Comparison of ENCODE assay signal across 17 cellular contexts in genomic region chr2:102290594-102290993, GRCh38. TPM values are rescaled to one million over a fixed set of nuclear protein-coding genes. Genes with fewer than 3 reads are reported as not detected.
DNase-seq lines count a peak whose midpoint lies in the region; ATAC-seq, FAIRE-seq and TF ChIP-seq lines count a peak whose summit lies in the region.
"Had no signal": no experiment of that assay in that cellular context is flagged by ENCODE, and none has a peak within 500 bp of the region (broad histone marks: within the 10 kb centered on the region; RNA-seq: fewer than 3 reads in every experiment).

No MANE protein-coding gene starts in this region.

- no peaks in the 10 kb centered on the region for H3K36me3 ChIP-seq in IMR-90 (ENCODE audit: control insufficient read depth, insufficient read depth, low read length)
- no peaks in the 10 kb centered on the region for H3K36me3 ChIP-seq in neutrophil
- H3K36me3 ChIP-seq in brain microvascular endothelial cell (replicated peaks): no peaks in the 10 kb centered on the region
- H3K36me3 ChIP-seq: BE2C had no signal

- H4K5ac ChIP-seq in IMR-90 (ENCODE audit: low read depth, low read length): no peak overlapping the region

- H3K79me1 ChIP-seq in IMR-90 (ENCODE audit: low read depth in 1 of 2, low read length in 2 of 2): no peaks in the 10 kb centered on the region

- no peaks in the 10 kb centered on the region for H4K20me1 ChIP-seq in IMR-90 (ENCODE audit: insufficient read depth, low read length)

- H3K56ac ChIP-seq in IMR-90 (ENCODE audit: extremely low read depth, insufficient read depth, low read length): no peak overlapping the region

- H2BK5ac ChIP-seq in IMR-90 (ENCODE audit: low read depth, low read length, poor library complexity, severe bottlenecking): no peak overlapping the region

- CTCF ChIA-PET in IMR-90 (lab: Yijun Ruan, JAX): interaction anchor here (1.1 kb wide), 1 partner anchor 11 kb away, joined by 3 read pairs; no protein-coding TSS in a partner anchor

- H3K9me1 ChIP-seq in IMR-90 (ENCODE audit: insufficient read depth, low read length): peaks cover 3% of the 10 kb centered on the region

- no peak overlapping the region for H3K4ac ChIP-seq in IMR-90 (ENCODE audit: low read depth, low read length)

- H3K4me2 ChIP-seq in IMR-90 (ENCODE audit: low read depth, low read length): no peak overlapping the region
- H3K4me2 ChIP-seq: A549 had no signal

- POLR2A ChIA-PET in IMR-90 (lab: Charles Lee; ENCODE audit: unreplicated experiment): no interaction called here

- H2AK5ac ChIP-seq in IMR-90 (ENCODE audit: low read depth, low read length): no peak overlapping the region

- no peak overlapping the region for H3K14ac ChIP-seq in IMR-90 (replicated peaks; ENCODE audit: low read depth, low read length)

- H3K27ac ChIP-seq in IMR-90 (ENCODE audit: insufficient read depth, low read length) (no peak overlapping the region), neutrophil (peak overlapping the region; percentile 84), brain microvascular endothelial cell (no peak overlapping the region)
- H3K27ac ChIP-seq: A549, C4-2B had no signal

- no peak overlapping the region for H3K18ac ChIP-seq in IMR-90 (ENCODE audit: low read depth, low read length)

- no peak overlapping the region for H2BK120ac ChIP-seq in IMR-90 (ENCODE audit: low read depth, low read length)

- no TSS peak for BruUV-seq in IMR-90 (replicated peaks; lab: Mats Ljungman, UMichigan)

- no peak for TF ChIP-seq POLR2A in IMR-90 (IDR thresholded peaks at IDR 0.05; ENCODE audit: low read depth, low read length)

- H2BK15ac ChIP-seq in IMR-90 (ENCODE audit: low read depth, low read length): 0 out of 3 replicates have a peak overlapping the region, but pooled peaks have one; percentile 35

- no peak overlapping the region for H3K9ac ChIP-seq in IMR-90 (ENCODE audit: low read depth, low read length)

- H3K4me3 ChIP-seq in IMR-90 (ENCODE audit: insufficient read depth, low read depth, low read length) (no peak overlapping the region), neutrophil (ENCODE audit: low read depth in 1 of 2, low read length in 1 of 2) (peak overlapping the region in 1 of 2 experiments; percentile 35), brain microvascular endothelial cell (ENCODE audit: low read depth, low read length) (no peak overlapping the region)
- H3K4me3 ChIP-seq: A549 had no signal

- ATAC-seq in IMR-90 (ENCODE audit: low read depth) (no peak), esophagus mucosa (no peak)
- ATAC-seq: A549 had no signal

- FAIRE-seq in A204.1 (lab: Jason Lieb, UNC) (peak; percentile 75), colon (lab: Jason Lieb, UNC) (peak; percentile 93)
- FAIRE-seq: A549 had no signal

- H2BK20ac ChIP-seq in IMR-90 (ENCODE audit: low read depth, low read length): peak overlapping the region; percentile 59; the same call in 1 of the 2 replicates

- H3K9me3 ChIP-seq in IMR-90 (ENCODE audit: control insufficient read depth, insufficient read depth, low read length) (no peaks in the 10 kb centered on the region), neutrophil (no peaks in the 10 kb centered on the region)
- H3K9me3 ChIP-seq: A549, BE2C had no signal

- dilution Hi-C loops in IMR-90 (cut with HindIII; ENCODE audit: low sequenced_read_pairs, unreplicated experiment): no loop called here

- H2AK9ac ChIP-seq in IMR-90 (replicated peaks; ENCODE audit: low read depth, low read length, poor library complexity): no peak overlapping the region

- H4K8ac ChIP-seq in IMR-90 (ENCODE audit: low read depth in 2 of 2, low read length in 2 of 2): no peak overlapping the region

- in situ Hi-C loops in IMR-90 (cut with MboI; ENCODE audit: low sequenced_read_pairs): no loop called here
- in situ Hi-C loops in brain microvascular endothelial cell (cut with HindIII; ENCODE audit: low pct_ligation_motif_present, low sequenced_read_pairs): no loop called here

- DNase-seq in IMR-90: no peak
- no peak for DNase-seq in DMS79 treated with DMSO at 0.1 percent for 48 hours (lab: John Stamatoyannopoulos, UW)
- no peak for DNase-seq in brain microvascular endothelial cell
- DNase-seq: CD4-positive, alpha-beta memory T cell; DMS79; EL; GDM1; HCEC 1CT; HFFc6 had no signal

- TF ChIP-seq CTCF in IMR-90 (conservative IDR thresholded peaks at IDR 0.05; ENCODE audit: low read depth, low read length) (no peak), neutrophil (IDR thresholded peaks at IDR 0.05) (no peak), brain microvascular endothelial cell (IDR thresholded peaks at IDR 0.05; ENCODE audit: low read depth, low read length, missing control alignments) (no peak)

- no peaks in the 10 kb centered on the region for H3K27me3 ChIP-seq in IMR-90 (ENCODE audit: control insufficient read depth, insufficient read depth, low read length)
- no peaks in the 10 kb centered on the region for H3K27me3 ChIP-seq in neutrophil
- H3K27me3 ChIP-seq in brain microvascular endothelial cell (replicated peaks): no peaks in the 10 kb centered on the region
- H3K27me3 ChIP-seq: BE2C had no signal

- no peak overlapping the region for H4K91ac ChIP-seq in IMR-90 (ENCODE audit: insufficient read depth, low read depth, low read length)

- intact Hi-C loops in IMR-90 (cut with micrococcal nuclease): no loop called here

- no peak overlapping the region for H2AFZ ChIP-seq in IMR-90 (replicated peaks; ENCODE audit: low read length, poor library complexity)

- peaks cover 8% of the 10 kb centered on the region; the same call in 1 of the 2 replicates for H3K4me1 ChIP-seq in IMR-90 (ENCODE audit: control insufficient read depth, insufficient read depth, low read length)
- H3K4me1 ChIP-seq in neutrophil (ENCODE audit: control insufficient read depth in 1 of 2, insufficient read depth in 1 of 2, low read depth in 1 of 2, low read length in 1 of 2): peaks cover 44 to 48% of the 10 kb centered on the region in 2 experiments
- H3K4me1 ChIP-seq: A549, BE2C had no signal

- TF ChIP-seq RAD21 in IMR-90 (IDR thresholded peaks at IDR 0.05; ENCODE audit: low read length): no peak

- no peak overlapping the region for H3K23ac ChIP-seq in IMR-90 (ENCODE audit: low read depth, low read length)

TF ChIP-seq in IMR-90, 13 proteins besides CTCF, POLR2A, EP300 and RAD21:
- TF ChIP-seq CEBPB (IDR thresholded peaks at IDR 0.05; ENCODE audit: low read depth, low read length) (no peak), BHLHE40 (IDR thresholded peaks at IDR 0.05; ENCODE audit: low read depth, low read length) (no peak), MXI1 (IDR thresholded peaks at IDR 0.05; ENCODE audit: borderline replicate concordance, low read depth, low read length) (no peak)
TF ChIP-seq in IMR-90: peak in this region for 0.

RNA-seq across cellular contexts. Expression of gene IL1RL1, which starts 20.8 kb away (rescaled TPM):
- total RNA-seq in IMR-90 (2012; rRNA removed) (under 0.01 TPM in 2 replicates), esophagus mucosa (2.8 TPM)
- 0.14 TPM in 1 of 2 replicates, not detected in the other for polyA plus RNA-seq in IMR-90 (2012; rRNA removed)
- 0.01 TPM in 1 of 2 replicates, not detected in the other for polyA plus RNA-seq in IMR-90 (2012; cell fraction: cytosol; rRNA removed)
- polyA plus RNA-seq in IMR-90 (2012; cell fraction: nucleus; rRNA removed; ENCODE audit: low replicate concordance): 0.02 and 0.21 TPM in 2 replicates
- total RNA-seq: H4, HFFc6 had no signal
